30 cellular contexts compared by ENCODE assay signal in genomic region chr17:58166682-58167081, GRCh38. TPM values are rescaled to one million over a fixed set of nuclear protein-coding genes. Genes with fewer than 3 reads are reported as not detected.
"Had no signal": no experiment of that assay in that cellular context is flagged by ENCODE, and none has a peak within 500 bp of the region (broad histone marks: within the 10 kb centered on the region; RNA-seq: fewer than 3 reads in every experiment).

Gene OR4D2 (plus strand): TSS chr17:58166982. CDS start chr17:58169656, 2,674 bp downstream.

- H3K4me1 Mint-ChIP-seq: naive B cell had no signal

- H3K36me3 ChIP-seq: heart left ventricle, neutrophil, spleen, tibial nerve, upper lobe of right lung had no signal

- H3K27ac ChIP-seq: dorsolateral prefrontal cortex, heart left ventricle, neutrophil, psoas muscle, spleen, testis, tibial nerve, upper lobe of right lung had no signal

- H3K27me3 ChIP-seq: testis, upper lobe of right lung had no signal

- H3K9me3 ChIP-seq: heart left ventricle, neutrophil, psoas muscle, spleen, testis, tibial nerve, upper lobe of right lung had no signal

- H3K27me3 Mint-ChIP-seq: stimulated activated naive CD8-positive, alpha-beta T cell treated with anti-CD3 and anti-CD28 coated beads, Interleukin-15, Interleukin-2, amounts not matched to agents 100 ng/mL and 50 ng/mL, for 24 hours had no signal

- H3K36me3 Mint-ChIP-seq: stimulated activated memory B cell treated with anti-CD40 and anti-IgM and Interleukin-4, amounts not matched to agents 10 μg/mL and 1 μg/mL and 100 μg/mL, for 72 hours had no signal

- H3K4me3 Mint-ChIP-seq: naive B cell; stimulated activated memory B cell treated with anti-CD40 and anti-IgM and Interleukin-4, amounts not matched to agents 10 μg/mL and 1 μg/mL and 100 μg/mL, for 72 hours; stimulated activated naive CD8-positive, alpha-beta T cell treated with anti-CD3 and anti-CD28 coated beads, Interleukin-15, Interleukin-2, amounts not matched to agents 100 ng/mL and 50 ng/mL, for 24 hours had no signal

- H3K4me3 ChIP-seq: dorsolateral prefrontal cortex, heart left ventricle, psoas muscle, spleen, testis, tibial nerve, upper lobe of right lung had no signal

- ATAC-seq: heart left ventricle; psoas muscle; sciatic nerve; stimulated activated memory B cell treated with anti-CD40 and anti-IgM and Interleukin-4, amounts not matched to agents 10 μg/mL and 1 μg/mL and 100 μg/mL, for 72 hours; upper lobe of right lung had no signal

- H3K9me3 Mint-ChIP-seq: stimulated activated naive CD8-positive, alpha-beta T cell treated with anti-CD3 and anti-CD28 coated beads, Interleukin-15, Interleukin-2, amounts not matched to agents 100 ng/mL and 50 ng/mL, for 24 hours had no signal

- DNase-seq: cortex of kidney; dorsolateral prefrontal cortex; effector CD8-positive, alpha-beta T cell; foreskin melanocyte; heart left ventricle; hippocampal formation; kidney glomerular epithelial cell; mesendoderm; naive B cell; psoas muscle; retina; spleen; stimulated activated CD4-positive, alpha-beta T cell treated with anti-CD3 and anti-CD28 coated beads, Interleukin-15, amount 100 ng/mL, for 24 hours; stimulated activated CD4-positive, alpha-beta T cell treated with anti-CD3 and anti-CD28 coated beads, Interleukin-1b, Interleukin-23, amount 100 ng/mL, for 48 hours; stimulated activated CD4-positive, alpha-beta T cell treated with anti-CD3 and anti-CD28 coated beads, Interleukin-4, amount 100 ng/mL, for 24 hours; testis; upper lobe of right lung had no signal

- H3K4me1 ChIP-seq: heart left ventricle, psoas muscle, testis, tibial nerve, upper lobe of right lung had no signal

- H3K27ac Mint-ChIP-seq: naive B cell; stimulated activated memory B cell treated with anti-CD40 and anti-IgM and Interleukin-4, amounts not matched to agents 10 μg/mL and 1 μg/mL and 100 μg/mL, for 72 hours; stimulated activated naive CD8-positive, alpha-beta T cell treated with anti-CD3 and anti-CD28 coated beads, Interleukin-15, Interleukin-2, amounts not matched to agents 100 ng/mL and 50 ng/mL, for 24 hours had no signal

RNA-seq across cellular contexts. Expression of gene OR4D2, which starts in this region (rescaled TPM):
- total RNA-seq: dorsolateral prefrontal cortex, glomerular endothelial cell, heart left ventricle, liver, lung microvascular endothelial cell, osteoblast, psoas muscle, sciatic nerve, skeletal muscle tissue, spleen, subcutaneous adipose tissue, testis, tibial nerve, upper lobe of right lung had no signal
- polyA plus RNA-seq: esophagus, heart left ventricle, liver, neural cell, psoas muscle, spleen had no signal
